Comparison of ENCODE assay signal across 9 cellular contexts in genomic region chr6:69232506-69233194, GRCh38.
DNase-seq lines count a peak whose midpoint lies in the region; ATAC-seq and TF ChIP-seq lines count a peak whose summit lies in the region.
"Had no signal": no experiment of that assay in that cellular context is flagged by ENCODE, and none has a peak within 500 bp of the region (broad histone marks: within the 10 kb centered on the region; RNA-seq: fewer than 3 reads in every experiment).

No MANE protein-coding gene starts in this region.

- no peak overlapping the region for H3K4me2 ChIP-seq in fibroblast of lung (ENCODE audit: extremely low read depth, insufficient read depth, low read length)

- H3K36me3 Mint-ChIP-seq in activated CD8-positive, alpha-beta T cell treated with anti-CD3 and anti-CD28 coated beads for 36 hours (ENCODE audit: low read depth) = no peaks in the 10 kb centered on the region
- no peaks in the 10 kb centered on the region for H3K36me3 Mint-ChIP-seq in nephron (ENCODE audit: low read depth)
- H3K36me3 Mint-ChIP-seq: activated naive CD8-positive, alpha-beta T cell had no signal

- no peaks in the 10 kb centered on the region for H3K9me3 ChIP-seq in fibroblast of lung (ENCODE audit: control insufficient read depth, insufficient read depth, low read depth, low read length)

- TF ChIP-seq CTCF in activated CD8-positive, alpha-beta T cell treated with anti-CD3 and anti-CD28 coated beads for 36 hours (IDR thresholded peaks at IDR 0.05) = no peak
- TF ChIP-seq CTCF in fibroblast of lung (conservative IDR thresholded peaks at IDR 0.05 in 1 of 2, IDR thresholded peaks at IDR 0.05 in 1 of 2; ENCODE audit: low read depth in 1 of 2, low read length in 2 of 2) (no peak), nephron (IDR thresholded peaks at IDR 0.05; ENCODE audit: unreplicated experiment in 3 of 3) (no peak)

- no peaks in the 10 kb centered on the region for H4K20me1 ChIP-seq in fibroblast of lung (ENCODE audit: control insufficient read depth, extremely low read depth, insufficient read depth, low read length)

- peak; percentile 48 to 73 for DNase-seq in NCI-H2081 (lab: John Stamatoyannopoulos, UW)
- no peak for DNase-seq in NCI-H2081 treated with DMSO at 0.1 percent for 48 hours (lab: John Stamatoyannopoulos, UW)
- peak; percentile 27 for DNase-seq in NCI-H1930 (lab: John Stamatoyannopoulos, UW)
- DNase-seq in activated CD8-positive, alpha-beta T cell treated with anti-CD3 and anti-CD28 coated beads for 36 hours = peak; percentile 63
- peak; percentile 65 to 75 for DNase-seq in fibroblast of lung (ENCODE audit: low read depth in 2 of 2)
- peak; percentile 85 for DNase-seq in ureter (ENCODE audit: low spot score)

- intact Hi-C loops in activated CD8-positive, alpha-beta T cell treated with anti-CD3 and anti-CD28 coated beads for 36 hours (cut with micrococcal nuclease) = no loop called here

- H3K27me3 Mint-ChIP-seq in activated CD8-positive, alpha-beta T cell treated with anti-CD3 and anti-CD28 coated beads for 36 hours = no peaks in the 10 kb centered on the region
- peaks cover 6% of the 10 kb centered on the region for H3K27me3 Mint-ChIP-seq in nephron (ENCODE audit: low read depth)

- no peaks in the 10 kb centered on the region for H3K4me1 Mint-ChIP-seq in activated CD8-positive, alpha-beta T cell treated with anti-CD3 and anti-CD28 coated beads for 36 hours (ENCODE audit: low read depth)
- H3K4me1 Mint-ChIP-seq in nephron = no peaks in the 10 kb centered on the region

- POLR2A ChIA-PET in activated CD8-positive, alpha-beta T cell treated with anti-CD3 and anti-CD28 coated beads for 36 hours (lab: Charles Lee) = no interaction called here

- no peak overlapping the region for H3K9ac ChIP-seq in fibroblast of lung (ENCODE audit: insufficient read depth, low read length)

- CTCF ChIA-PET in activated CD8-positive, alpha-beta T cell treated with anti-CD3 and anti-CD28 coated beads for 36 hours (lab: Charles Lee) = no interaction called here

- no peak overlapping the region for H2AFZ ChIP-seq in fibroblast of lung (ENCODE audit: low read length)

- no peaks in the 10 kb centered on the region for H3K79me2 ChIP-seq in fibroblast of lung (ENCODE audit: control insufficient read depth, insufficient read depth, low read length)

- H3K27ac Mint-ChIP-seq in activated CD8-positive, alpha-beta T cell treated with anti-CD3 and anti-CD28 coated beads for 36 hours = no peak overlapping the region
- no peak overlapping the region for H3K27ac Mint-ChIP-seq in nephron
- H3K27ac Mint-ChIP-seq: activated naive CD8-positive, alpha-beta T cell had no signal

- no peaks in the 10 kb centered on the region for H3K4me1 ChIP-seq in fibroblast of lung (ENCODE audit: control insufficient read depth, extremely low read depth, insufficient read depth, low read length)

- no peaks in the 10 kb centered on the region for H3K36me3 ChIP-seq in fibroblast of lung (ENCODE audit: control insufficient read depth, insufficient read depth, low read length)

- no peak overlapping the region for H3K4me3 ChIP-seq in fibroblast of lung (replicated peaks in 1 of 4; ENCODE audit: control extremely low read depth in 1 of 4, insufficient read depth in 1 of 4, low read depth in 3 of 4, low read length in 4 of 4)

- peak; percentile 96 for ATAC-seq in HG02870 (IDR thresholded peaks at IDR 0.05; ENCODE audit: unreplicated experiment)
- ATAC-seq in activated CD8-positive, alpha-beta T cell treated with anti-CD3 and anti-CD28 coated beads for 36 hours = peak; percentile 65

- no peaks in the 10 kb centered on the region for H3K9me3 Mint-ChIP-seq in activated CD8-positive, alpha-beta T cell treated with anti-CD3 and anti-CD28 coated beads for 36 hours
- no peaks in the 10 kb centered on the region for H3K9me3 Mint-ChIP-seq in nephron

- no peaks in the 10 kb centered on the region for H3K27me3 ChIP-seq in fibroblast of lung (ENCODE audit: control insufficient read depth, insufficient read depth, low read length)

- H3K4me3 Mint-ChIP-seq in activated CD8-positive, alpha-beta T cell treated with anti-CD3 and anti-CD28 coated beads for 36 hours = no peak overlapping the region
- peak overlapping the region in 2 of 3 experiments; percentile 49 to 57 for H3K4me3 Mint-ChIP-seq in nephron
- H3K4me3 Mint-ChIP-seq: activated naive CD8-positive, alpha-beta T cell had no signal

- H3K27ac ChIP-seq in fibroblast of lung (ENCODE audit: insufficient read depth, low read length) = no peak overlapping the region
